ENCODE assay signal across 1 cellular context in the genomic region with DNA sequence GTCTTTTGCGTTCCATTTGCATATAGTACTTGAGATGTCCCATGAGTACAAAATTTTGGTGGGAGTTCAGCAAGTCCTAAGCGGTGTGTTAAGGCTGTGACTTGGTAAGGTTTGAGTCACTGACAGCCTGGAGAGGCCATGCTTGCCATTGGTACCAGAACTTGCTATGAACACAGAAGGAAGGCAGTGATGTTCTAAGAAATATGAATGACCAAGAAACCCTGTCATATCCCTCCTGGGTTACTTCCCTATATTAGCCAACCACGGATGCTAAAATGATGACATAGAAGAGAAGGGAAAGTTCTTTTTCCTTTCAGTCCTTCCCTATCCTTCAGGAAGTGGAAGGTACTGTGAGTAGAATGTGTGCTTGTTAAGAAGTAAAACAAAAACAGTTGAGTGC.
TF ChIP-seq lines count a peak whose summit lies in the region.

No MANE protein-coding gene starts in this region.

TF ChIP-seq in HepG2, 621 proteins besides CTCF, POLR2A, EP300 and RAD21 (continued from another document):
- TF ChIP-seq, protein P1, sequence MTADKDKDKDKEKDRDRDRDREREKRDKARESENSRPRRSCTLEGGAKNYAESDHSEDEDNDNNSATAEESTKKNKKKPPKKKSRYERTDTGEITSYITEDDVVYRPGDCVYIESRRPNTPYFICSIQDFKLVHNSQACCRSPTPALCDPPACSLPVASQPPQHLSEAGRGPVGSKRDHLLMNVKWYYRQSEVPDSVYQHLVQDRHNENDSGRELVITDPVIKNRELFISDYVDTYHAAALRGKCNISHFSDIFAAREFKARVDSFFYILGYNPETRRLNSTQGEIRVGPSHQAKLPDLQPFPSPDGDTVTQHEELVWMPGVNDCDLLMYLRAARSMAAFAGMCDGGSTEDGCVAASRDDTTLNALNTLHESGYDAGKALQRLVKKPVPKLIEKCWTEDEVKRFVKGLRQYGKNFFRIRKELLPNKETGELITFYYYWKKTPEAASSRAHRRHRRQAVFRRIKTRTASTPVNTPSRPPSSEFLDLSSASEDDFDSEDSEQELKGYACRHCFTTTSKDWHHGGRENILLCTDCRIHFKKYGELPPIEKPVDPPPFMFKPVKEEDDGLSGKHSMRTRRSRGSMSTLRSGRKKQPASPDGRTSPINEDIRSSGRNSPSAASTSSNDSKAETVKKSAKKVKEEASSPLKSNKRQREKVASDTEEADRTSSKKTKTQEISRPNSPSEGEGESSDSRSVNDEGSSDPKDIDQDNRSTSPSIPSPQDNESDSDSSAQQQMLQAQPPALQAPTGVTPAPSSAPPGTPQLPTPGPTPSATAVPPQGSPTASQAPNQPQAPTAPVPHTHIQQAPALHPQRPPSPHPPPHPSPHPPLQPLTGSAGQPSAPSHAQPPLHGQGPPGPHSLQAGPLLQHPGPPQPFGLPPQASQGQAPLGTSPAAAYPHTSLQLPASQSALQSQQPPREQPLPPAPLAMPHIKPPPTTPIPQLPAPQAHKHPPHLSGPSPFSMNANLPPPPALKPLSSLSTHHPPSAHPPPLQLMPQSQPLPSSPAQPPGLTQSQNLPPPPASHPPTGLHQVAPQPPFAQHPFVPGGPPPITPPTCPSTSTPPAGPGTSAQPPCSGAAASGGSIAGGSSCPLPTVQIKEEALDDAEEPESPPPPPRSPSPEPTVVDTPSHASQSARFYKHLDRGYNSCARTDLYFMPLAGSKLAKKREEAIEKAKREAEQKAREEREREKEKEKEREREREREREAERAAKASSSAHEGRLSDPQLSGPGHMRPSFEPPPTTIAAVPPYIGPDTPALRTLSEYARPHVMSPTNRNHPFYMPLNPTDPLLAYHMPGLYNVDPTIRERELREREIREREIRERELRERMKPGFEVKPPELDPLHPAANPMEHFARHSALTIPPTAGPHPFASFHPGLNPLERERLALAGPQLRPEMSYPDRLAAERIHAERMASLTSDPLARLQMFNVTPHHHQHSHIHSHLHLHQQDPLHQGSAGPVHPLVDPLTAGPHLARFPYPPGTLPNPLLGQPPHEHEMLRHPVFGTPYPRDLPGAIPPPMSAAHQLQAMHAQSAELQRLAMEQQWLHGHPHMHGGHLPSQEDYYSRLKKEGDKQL (CRISPR knock-in tag; IDR thresholded peaks at IDR 0.05; ENCODE audit: low read depth) = no peak
- TF ChIP-seq SALL2 (CRISPR knock-in tag; IDR thresholded peaks at IDR 0.05) (no peak), BORCS8-MEF2B (CRISPR knock-in tag; IDR thresholded peaks at IDR 0.05) (no peak), ZFP1 (CRISPR knock-in tag; IDR thresholded peaks at IDR 0.05) (no peak), KDM6A (CRISPR knock-in tag; IDR thresholded peaks at IDR 0.05; ENCODE audit: low read depth) (no peak), ZZZ3 (CRISPR knock-in tag; IDR thresholded peaks at IDR 0.05; ENCODE audit: borderline replicate concordance) (no peak), ZNF124 (CRISPR knock-in tag; IDR thresholded peaks at IDR 0.05) (no peak), ZNF75D (CRISPR knock-in tag; IDR thresholded peaks at IDR 0.05; ENCODE audit: borderline replicate concordance) (no peak)
- TF ChIP-seq, protein P2, sequence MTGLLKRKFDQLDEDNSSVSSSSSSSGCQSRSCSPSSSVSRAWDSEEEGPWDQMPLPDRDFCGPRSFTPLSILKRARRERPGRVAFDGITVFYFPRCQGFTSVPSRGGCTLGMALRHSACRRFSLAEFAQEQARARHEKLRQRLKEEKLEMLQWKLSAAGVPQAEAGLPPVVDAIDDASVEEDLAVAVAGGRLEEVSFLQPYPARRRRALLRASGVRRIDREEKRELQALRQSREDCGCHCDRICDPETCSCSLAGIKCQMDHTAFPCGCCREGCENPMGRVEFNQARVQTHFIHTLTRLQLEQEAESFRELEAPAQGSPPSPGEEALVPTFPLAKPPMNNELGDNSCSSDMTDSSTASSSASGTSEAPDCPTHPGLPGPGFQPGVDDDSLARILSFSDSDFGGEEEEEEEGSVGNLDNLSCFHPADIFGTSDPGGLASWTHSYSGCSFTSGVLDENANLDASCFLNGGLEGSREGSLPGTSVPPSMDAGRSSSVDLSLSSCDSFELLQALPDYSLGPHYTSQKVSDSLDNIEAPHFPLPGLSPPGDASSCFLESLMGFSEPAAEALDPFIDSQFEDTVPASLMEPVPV (CRISPR knock-in tag; IDR thresholded peaks at IDR 0.05) = no peak
- TF ChIP-seq, protein P3, sequence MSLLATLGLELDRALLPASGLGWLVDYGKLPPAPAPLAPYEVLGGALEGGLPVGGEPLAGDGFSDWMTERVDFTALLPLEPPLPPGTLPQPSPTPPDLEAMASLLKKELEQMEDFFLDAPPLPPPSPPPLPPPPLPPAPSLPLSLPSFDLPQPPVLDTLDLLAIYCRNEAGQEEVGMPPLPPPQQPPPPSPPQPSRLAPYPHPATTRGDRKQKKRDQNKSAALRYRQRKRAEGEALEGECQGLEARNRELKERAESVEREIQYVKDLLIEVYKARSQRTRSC (CRISPR knock-in tag; IDR thresholded peaks at IDR 0.05; ENCODE audit: low read depth) = no peak
TF ChIP-seq in HepG2: peak in this region for 0.
